Comparison of ENCODE assay signal across 9 cellular contexts in the genomic region with DNA sequence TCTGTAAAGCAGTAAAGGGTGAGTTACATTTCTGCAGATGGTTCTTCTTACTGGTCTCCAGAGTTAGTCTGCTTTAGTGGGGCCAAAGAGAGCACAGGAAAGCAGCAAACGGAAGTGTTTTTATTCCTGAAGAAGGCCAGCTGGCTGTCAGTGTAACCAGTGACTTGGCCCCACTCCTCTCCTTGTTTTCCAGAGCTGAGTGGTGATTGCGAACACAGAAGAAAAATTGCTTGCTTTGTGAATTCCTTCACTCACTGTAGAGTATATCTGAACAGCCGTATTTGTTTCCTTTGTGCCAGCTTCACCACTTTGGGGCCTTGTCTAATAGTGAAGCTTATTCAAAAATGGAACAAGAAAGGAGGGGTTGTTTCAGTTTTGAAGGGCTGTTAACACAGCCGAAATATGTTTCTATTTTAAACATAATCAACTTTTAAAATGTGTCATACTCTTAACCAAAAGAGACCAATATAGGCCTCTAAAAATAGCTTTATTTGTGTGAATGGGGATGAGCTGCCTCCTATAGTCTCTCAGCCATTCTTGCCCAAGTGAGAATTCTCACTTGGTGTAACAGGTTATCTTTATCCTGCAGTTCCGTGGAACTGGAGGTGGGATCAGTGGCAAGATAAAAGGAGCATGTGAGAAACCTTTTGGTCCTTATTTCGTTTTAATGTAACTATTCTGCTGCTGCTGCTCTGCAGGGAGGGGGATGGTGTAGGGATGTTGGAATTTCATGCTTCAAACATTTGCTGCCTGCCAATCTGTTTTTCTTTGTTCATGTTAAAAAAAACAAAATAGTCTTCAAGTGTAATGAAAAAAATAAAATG. TPM values are rescaled to one million over a fixed set of nuclear protein-coding genes. Genes with fewer than 3 reads are reported as not detected.
A peak's percentile ranks its signal among the peaks of the same experiment; 100 is the strongest.
DNase-seq lines count a peak whose midpoint lies in the region; ATAC-seq, FAIRE-seq and TF ChIP-seq lines count a peak whose summit lies in the region.
"Had no signal": no experiment of that assay in that cellular context is flagged by ENCODE, and none has a peak within 500 bp of the region (broad histone marks: within the 10 kb centered on the region; RNA-seq: fewer than 3 reads in every experiment).

No MANE protein-coding gene starts in this region.

- no peak for TF ChIP-seq POLR2A in ovary (IDR thresholded peaks at IDR 0.05)

- H3K36me3 ChIP-seq in ovary: no peaks in the 10 kb centered on the region

- no peak for TF ChIP-seq CTCF in ovary (IDR thresholded peaks at IDR 0.05)
- no peak for TF ChIP-seq CTCF in glutamatergic neuron (IDR thresholded peaks at IDR 0.05; ENCODE audit: partially characterized antibody, unreplicated experiment)

- no peak overlapping the region for H3K4me3 ChIP-seq in ovary

- no peaks in the 10 kb centered on the region for H3K4me1 Mint-ChIP-seq in glutamatergic neuron (ENCODE audit: low read depth, unreplicated experiment)

- ATAC-seq in GM18868 (IDR thresholded peaks at IDR 0.05; ENCODE audit: unreplicated experiment) (peak; percentile 96), HG02623 (IDR thresholded peaks at IDR 0.05; ENCODE audit: unreplicated experiment) (peak; percentile 95)

- H3K4me3 Mint-ChIP-seq in glutamatergic neuron (ENCODE audit: unreplicated experiment): no peak overlapping the region

- no peaks in the 10 kb centered on the region for H3K9me3 Mint-ChIP-seq in glutamatergic neuron (ENCODE audit: unreplicated experiment)

- no peaks in the 10 kb centered on the region for H3K27me3 Mint-ChIP-seq in glutamatergic neuron (ENCODE audit: unreplicated experiment)
- H3K27me3 Mint-ChIP-seq: IgD-negative memory B cell had no signal

- peak overlapping the region; percentile 7 to 73 for H3K27ac ChIP-seq in ovary

- FAIRE-seq in HTR-8/SVneo (lab: Jason Lieb, UNC): no peak

- intact Hi-C loops in ovary (cut with DNase I): no loop called here

- no peaks in the 10 kb centered on the region for H3K9me3 ChIP-seq in ovary

- no peaks in the 10 kb centered on the region for H3K27me3 ChIP-seq in ovary

- no peak overlapping the region for H3K27ac Mint-ChIP-seq in glutamatergic neuron (ENCODE audit: unreplicated experiment)
- H3K27ac Mint-ChIP-seq: IgD-negative memory B cell had no signal

- peaks cover 10% of the 10 kb centered on the region for H3K4me1 ChIP-seq in ovary (ENCODE audit: insufficient read depth)

- peak; percentile 8 for DNase-seq in astrocyte of the hippocampus (ENCODE audit: low read depth, low spot score)
- peak; percentile 56 to 70 (median 66) for DNase-seq in ovary
- DNase-seq in HuH-7 (ENCODE audit: low spot score): no peak
- no peak for DNase-seq in HTR-8/SVneo (ENCODE audit: insufficient read length, low spot score)
- no peak for DNase-seq in glutamatergic neuron
- no peak for DNase-seq in NCI-H446 treated with DMSO at 0.1 percent for 48 hours (lab: John Stamatoyannopoulos, UW)

- TF ChIP-seq EP300 in ovary (IDR thresholded peaks at IDR 0.05): no peak

- WGBS in ovary, 3 donors: 4 to 10% (median 6%) methylated on average over 6 of the region's 6 CpGs

- H3K36me3 Mint-ChIP-seq in glutamatergic neuron (ENCODE audit: unreplicated experiment): no peaks in the 10 kb centered on the region
- H3K36me3 Mint-ChIP-seq: IgD-negative memory B cell had no signal

RNA-seq across cellular contexts. Expression of a gene that starts 37.8 kb away (rescaled TPM):
- total RNA-seq in ovary: under 1 TPM in 1 of 7 donors, not detected in 6; 0.50 TPM
- polyA plus RNA-seq in ovary: not detected
- total RNA-seq in glutamatergic neuron (ENCODE audit: unreplicated experiment): not detected
- polyA plus RNA-seq: IgD-negative memory B cell had no signal

RNA-seq across cellular contexts. Expression of a gene that starts 59.0 kb away (rescaled TPM):
- total RNA-seq in ovary (10 to 100 TPM; 11.0 to 36.3 (median 20.4) TPM), glutamatergic neuron (ENCODE audit: unreplicated experiment) (17.0 TPM)
- polyA plus RNA-seq in ovary: 10 to 100 TPM; 17.4 to 21.7 TPM

Comparison
In these comparisons a context has a peak if more than half of its experiments do, and no peak if none do; other contexts are left out.
1. DNase-seq: peak in astrocyte of the hippocampus (single experiment) and ovary (5 of 5); none in HuH-7 (single experiment), HTR-8/SVneo (single experiment), glutamatergic neuron (single experiment) and NCI-H446 treated with DMSO at 0.1 percent for 48 hours (single experiment).